8 cellular contexts compared by ENCODE assay signal in the genomic region with DNA sequence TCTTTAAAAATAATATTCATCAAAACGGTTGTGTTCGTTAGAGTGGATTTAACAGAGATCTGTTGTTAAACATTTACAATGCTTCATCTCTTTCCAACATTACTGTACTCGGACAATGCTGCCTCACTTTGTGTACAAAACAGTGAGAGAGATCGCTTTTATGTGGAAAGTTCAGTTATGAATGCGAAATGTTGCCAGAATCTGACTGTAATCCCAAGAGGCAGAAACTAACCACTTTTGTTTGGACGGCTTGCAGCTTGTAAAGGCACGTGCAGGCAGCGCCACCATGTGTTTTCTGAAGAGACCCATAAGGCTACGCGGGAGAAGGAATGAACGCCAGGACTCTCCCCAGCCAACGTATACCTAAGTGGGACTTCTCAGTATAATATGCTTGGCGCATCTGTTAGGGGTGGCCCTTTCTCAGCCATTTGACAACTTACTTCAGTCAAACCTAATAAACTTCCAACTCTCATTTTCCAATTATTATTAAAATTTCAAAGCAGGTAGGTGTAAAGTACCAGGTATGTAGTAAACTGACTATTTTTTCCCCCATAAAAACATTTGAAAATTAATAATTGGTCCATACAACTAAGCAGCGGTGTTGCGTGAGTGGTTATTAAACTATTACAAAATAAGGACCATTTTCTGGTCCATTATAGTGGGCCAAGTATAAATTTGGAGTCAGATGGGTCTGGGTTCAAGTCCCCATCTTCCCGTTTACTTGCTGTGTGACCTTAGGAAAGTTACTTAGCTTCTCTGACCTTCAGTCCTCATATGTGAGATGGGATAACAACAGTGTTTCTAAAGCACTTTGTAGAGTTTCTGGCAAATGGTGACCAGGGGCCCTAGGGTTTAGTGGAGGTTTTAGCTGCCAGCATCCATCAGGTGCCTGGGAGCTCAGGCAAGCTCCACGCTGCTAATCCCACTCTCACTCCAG. TPM values are rescaled to one million over a fixed set of nuclear protein-coding genes. Genes with fewer than 3 reads are reported as not detected.
DNase-seq lines count a peak whose midpoint lies in the region; ATAC-seq, FAIRE-seq and TF ChIP-seq lines count a peak whose summit lies in the region.

No MANE protein-coding gene starts in this region.

- H3K4me3 ChIP-seq in osteoblast (ENCODE audit: insufficient read depth, low read length) (peak overlapping the region; percentile 4), upper lobe of right lung (no peak overlapping the region)

- POLR2A ChIA-PET in RWPE1 (lab: Yijun Ruan, JAX; ENCODE audit: low non-redundant PET) = no interaction called here

- FAIRE-seq in D721Med (lab: Jason Lieb, UNC) (peak; percentile 80), frontal cortex (lab: Jason Lieb, UNC) (no peak)

- peak overlapping the region; percentile 64 for H3K4me2 ChIP-seq in osteoblast (ENCODE audit: insufficient read depth, low read length)

- H3K36me3 ChIP-seq in osteoblast (ENCODE audit: insufficient read depth, low read length) (no peaks in the 10 kb centered on the region), upper lobe of right lung (no peaks in the 10 kb centered on the region)

- H3K79me2 ChIP-seq in osteoblast (ENCODE audit: insufficient read depth, low read length) = no peaks in the 10 kb centered on the region

- peak; percentile 94 for TF ChIP-seq CTCF in D721Med (IDR thresholded peaks at IDR 0.05; ENCODE audit: insufficient read depth, missing control alignments)
- peak; percentile 93 for TF ChIP-seq CTCF in RWPE1 (conservative IDR thresholded peaks at IDR 0.05; ENCODE audit: low read depth)
- peak; percentile 91 for TF ChIP-seq CTCF in osteoblast (IDR thresholded peaks at IDR 0.05; ENCODE audit: extremely low read depth, low read depth, low read length)
- TF ChIP-seq CTCF in upper lobe of right lung (IDR thresholded peaks at IDR 0.05) = peak; percentile 74

- no peak overlapping the region for H2AFZ ChIP-seq in osteoblast (ENCODE audit: low read length)

- peaks cover 22% of the 10 kb centered on the region for H3K27me3 ChIP-seq in osteoblast (ENCODE audit: insufficient read depth, low read length)
- H3K27me3 ChIP-seq in upper lobe of right lung = no peaks in the 10 kb centered on the region

- H4K20me1 ChIP-seq in osteoblast (ENCODE audit: insufficient read depth, low read length) = no peaks in the 10 kb centered on the region

- H3K27ac ChIP-seq in RWPE1 (no peak overlapping the region), osteoblast (ENCODE audit: low read depth, low read length) (no peak overlapping the region), upper lobe of right lung (no peak overlapping the region)

- H3K9me3 ChIP-seq in osteoblast (ENCODE audit: low read depth, low read length) (no peaks in the 10 kb centered on the region), upper lobe of right lung (no peaks in the 10 kb centered on the region)

- H3K4me1 ChIP-seq in osteoblast (ENCODE audit: insufficient read depth, low read length) = peaks cover 19% of the 10 kb centered on the region
- H3K4me1 ChIP-seq in upper lobe of right lung = peaks cover 20% of the 10 kb centered on the region

- peak; percentile 73 for ATAC-seq in GM21576 (IDR thresholded peaks at IDR 0.05; ENCODE audit: unreplicated experiment)
- ATAC-seq in upper lobe of right lung = peak; percentile 91

- peak; percentile 38 for DNase-seq in D721Med (ENCODE audit: insufficient read length, low spot score)
- peak; percentile 81 for DNase-seq in M059J (ENCODE audit: low read depth)
- DNase-seq in RWPE1 (ENCODE audit: low spot score) = peak; percentile 76
- peak; percentile 50 for DNase-seq in activated naive CD4-positive, alpha-beta T cell treated with Interleukin-2 at 50 U/mL for 16 hours
- DNase-seq in frontal cortex (ENCODE audit: low spot score in 2 of 2) = peak; percentile 60 to 76
- DNase-seq in osteoblast (ENCODE audit: insufficient read length, low spot score, missing footprints) = peak; percentile 89
- DNase-seq in upper lobe of right lung = peak; percentile 87

- CTCF ChIA-PET in RWPE1 (lab: Yijun Ruan, JAX) = interaction anchor here (0.6 to 4.0 kb wide), 11 partner anchors 9 to 549 kb away, joined by 3 to 31 read pairs (median 3); no protein-coding TSS in a partner anchor

- intact Hi-C loops in upper lobe of right lung (cut with DNase I) = loop anchor here (5.0 kb wide), 1 partner anchor 548 kb away; no protein-coding TSS in a partner anchor

RNA-seq across cellular contexts. Expression of a gene that starts 5.6 kb away (rescaled TPM):
- total RNA-seq in M059J (2014; rRNA removed; shearing (Covaris generic)) = 39.0 and 50.4 TPM in 2 replicates
- total RNA-seq in frontal cortex = 107 TPM
- 43.9 and 47.4 TPM in 2 replicates for total RNA-seq in osteoblast
- 29.1 TPM for total RNA-seq in upper lobe of right lung

Comparison
In these comparisons a context has a peak if more than half of its experiments do, and no peak if none do; other contexts are left out.
1. DNase-seq: peak in every context shown above with its lines; median percentile 89 in osteoblast; 87 in upper lobe of right lung; 81 in M059J; 76 in RWPE1; 68 in frontal cortex; 50 in activated naive CD4-positive, alpha-beta T cell treated with Interleukin-2 at 50 U/mL for 16 hours; 38 in D721Med.